ENCODE assay signal across 7 cellular contexts in genomic region chr18:48605408-48605845, GRCh38.
A peak's percentile ranks its signal among the peaks of the same experiment; 100 is the strongest.
DNase-seq lines count a peak whose midpoint lies in the region; ATAC-seq lines count a peak whose summit lies in the region.

No MANE protein-coding gene starts in this region.

- in situ Hi-C loops in SK-MEL-5 (cut with HindIII; ENCODE audit: low pct_unique_long_range_greater_than_20kb, low sequenced_read_pairs), result no loop called here

- DNase-seq in SK-MEL-5 (ENCODE audit: low read depth, low spot score), result peak; percentile 64
- peak; percentile 82 for DNase-seq in left kidney (ENCODE audit: low read depth, low spot score)
- DNase-seq in activated gamma-delta T cell treated with Interleukin-2 at 50 U/mL for 16 hours, result no peak
- no peak for DNase-seq in left cardiac atrium

- peak; percentile 83 for ATAC-seq in GM18861 (IDR thresholded peaks at IDR 0.05; ENCODE audit: unreplicated experiment)
- peak; percentile 48 for ATAC-seq in HG03469 (IDR thresholded peaks at IDR 0.05; ENCODE audit: unreplicated experiment)
- no peak for ATAC-seq in GM18517 (IDR thresholded peaks at IDR 0.05; ENCODE audit: unreplicated experiment)
- no peak for ATAC-seq in left cardiac atrium

- intact Hi-C loops in left cardiac atrium (cut with DNase I), result loop anchor here in 1 of 2 donors (10.0 kb wide), 1 partner anchor 61 kb away; no protein-coding TSS in a partner anchor

Comparison
In these comparisons a context has a peak if more than half of its experiments do, and no peak if none do; other contexts are left out.
1. ATAC-seq: peak in GM18861 (single experiment) and HG03469 (single experiment); none in GM18517 (single experiment) and left cardiac atrium (0 of 2).
2. DNase-seq: peak in SK-MEL-5 (single experiment) and left kidney (single experiment); none in activated gamma-delta T cell treated with Interleukin-2 at 50 U/mL for 16 hours (single experiment) and left cardiac atrium (single experiment).